Comparison of ENCODE assay signal across 18 cellular contexts in genomic region chr5:55672477-55672911, GRCh38. TPM values are rescaled to one million over a fixed set of nuclear protein-coding genes. Genes with fewer than 3 reads are reported as not detected.
A peak's percentile ranks its signal among the peaks of the same experiment; 100 is the strongest.
DNase-seq lines count a peak whose midpoint lies in the region; ATAC-seq and TF ChIP-seq lines count a peak whose summit lies in the region.
"Had no signal": no experiment of that assay in that cellular context is flagged by ENCODE, and none has a peak within 500 bp of the region (broad histone marks: within the 10 kb centered on the region; RNA-seq: fewer than 3 reads in every experiment).

No MANE protein-coding gene starts in this region.

- peaks cover 0 to 47% (median 18%) of the 10 kb centered on the region in 4 donors for H3K4me1 ChIP-seq in tibial artery
- H3K4me1 ChIP-seq: BE2C had no signal

- peaks cover 3% of the 10 kb centered on the region for H3K9me3 Mint-ChIP-seq in neural crest cell
- H3K9me3 Mint-ChIP-seq: naive thymus-derived CD8-positive, alpha-beta T cell; stimulated activated memory B cell treated with anti-CD40 and anti-IgM and Interleukin-4, amounts not matched to agents 10 μg/mL and 1 μg/mL and 100 μg/mL, for 72 hours; WTC11 had no signal

- intact Hi-C loops in tibial artery (cut with DNase I; ENCODE audit: low total_unique reads), result no loop called here

- peak overlapping the region; percentile 4 to 15 for H3K27ac ChIP-seq in tibial artery
- H3K27ac ChIP-seq: lower lobe of right lung had no signal

- peaks cover 35% of the 10 kb centered on the region for H3K4me1 Mint-ChIP-seq in neural crest cell
- H3K4me1 Mint-ChIP-seq: naive thymus-derived CD8-positive, alpha-beta T cell; WTC11 had no signal

- H3K4me3 ChIP-seq in epithelial cell of esophagus (ENCODE audit: low read length), result no peak overlapping the region
- H3K4me3 ChIP-seq in tibial artery, result no peak overlapping the region
- H3K4me3 ChIP-seq: lower lobe of right lung had no signal

- no peak for TF ChIP-seq CTCF in epithelial cell of esophagus (IDR thresholded peaks at IDR 0.05; ENCODE audit: insufficient read depth, low read depth, low read length, missing control alignments)
- TF ChIP-seq CTCF in neural crest cell (conservative IDR thresholded peaks at IDR 0.05), result no peak
- no peak for TF ChIP-seq CTCF in tibial artery (IDR thresholded peaks at IDR 0.05)

- peaks cover 0 to 8% (median 0%) of the 10 kb centered on the region in 3 donors for H3K36me3 ChIP-seq in tibial artery
- H3K36me3 ChIP-seq: BE2C had no signal

- peak overlapping the region; percentile 0 for H3K27ac Mint-ChIP-seq in neural crest cell (ENCODE audit: unreplicated experiment)
- H3K27ac Mint-ChIP-seq: activated CD8-positive, alpha-beta T cell treated with anti-CD3 and anti-CD28 coated beads, Interleukin-2, amount 10 ng/mL, durations not matched to agents 7 days and 5 days; activated naive CD8-positive, alpha-beta T cell; naive thymus-derived CD8-positive, alpha-beta T cell; stimulated activated memory B cell treated with anti-CD40 and anti-IgM and Interleukin-4, amounts not matched to agents 10 μg/mL and 1 μg/mL and 100 μg/mL, for 72 hours; WTC11 had no signal

- no peaks in the 10 kb centered on the region for H3K27me3 ChIP-seq in tibial artery
- H3K27me3 ChIP-seq: BE2C had no signal

- H3K9me3 ChIP-seq in tibial artery, result no peaks in the 10 kb centered on the region
- H3K9me3 ChIP-seq: BE2C, lower lobe of right lung had no signal

- peak; percentile 27 for DNase-seq in RPMI7951 (ENCODE audit: low read depth)
- peak; percentile 7 for DNase-seq in epithelial cell of esophagus (ENCODE audit: low read depth)
- DNase-seq in neural crest cell (ENCODE audit: low read depth, low spot score), result no peak
- DNase-seq in tibial artery, result no peak
- no peak for DNase-seq in NCI-H82 treated with DMSO at 0.1 percent for 48 hours (lab: John Stamatoyannopoulos, UW; ENCODE audit: unreplicated experiment)
- DNase-seq: activated CD8-positive, alpha-beta T cell treated with anti-CD3 and anti-CD28 coated beads, Interleukin-2, amount 10 ng/mL, durations not matched to agents 7 days and 5 days; activated T-cell treated with anti-CD3 and anti-CD28 coated beads, Interleukin-2, amount 50 U/mL, for 48 hours; BE2C; KBM-7; lower lobe of right lung; naive thymus-derived CD8-positive, alpha-beta T cell; NCI-H1048; NCI-H2029 treated with DMSO at 0.1 percent for 48 hours had no signal

- peak overlapping the region; percentile 3 for H3K4me3 Mint-ChIP-seq in neural crest cell
- H3K4me3 Mint-ChIP-seq: activated CD8-positive, alpha-beta T cell treated with anti-CD3 and anti-CD28 coated beads, Interleukin-2, amount 10 ng/mL, durations not matched to agents 7 days and 5 days; activated naive CD8-positive, alpha-beta T cell; naive thymus-derived CD8-positive, alpha-beta T cell; stimulated activated memory B cell treated with anti-CD40 and anti-IgM and Interleukin-4, amounts not matched to agents 10 μg/mL and 1 μg/mL and 100 μg/mL, for 72 hours; WTC11 had no signal

- H3K27me3 Mint-ChIP-seq in neural crest cell (ENCODE audit: low read depth), result no peaks in the 10 kb centered on the region
- H3K27me3 Mint-ChIP-seq: activated naive CD8-positive, alpha-beta T cell; naive thymus-derived CD8-positive, alpha-beta T cell; stimulated activated memory B cell treated with anti-CD40 and anti-IgM and Interleukin-4, amounts not matched to agents 10 μg/mL and 1 μg/mL and 100 μg/mL, for 72 hours had no signal

- peaks cover 2% of the 10 kb centered on the region for H3K36me3 Mint-ChIP-seq in neural crest cell (ENCODE audit: low read depth)

- ATAC-seq in GM19463 (IDR thresholded peaks at IDR 0.05; ENCODE audit: unreplicated experiment), result no peak
- no peak for ATAC-seq in HG02870 (IDR thresholded peaks at IDR 0.05; ENCODE audit: unreplicated experiment)
- ATAC-seq: activated CD8-positive, alpha-beta T cell treated with anti-CD3 and anti-CD28 coated beads, Interleukin-2, amount 10 ng/mL, durations not matched to agents 7 days and 5 days; lower lobe of right lung; naive thymus-derived CD8-positive, alpha-beta T cell; stimulated activated memory B cell treated with anti-CD40 and anti-IgM and Interleukin-4, amounts not matched to agents 10 μg/mL and 1 μg/mL and 100 μg/mL, for 72 hours; WTC11 had no signal

RNA-seq across cellular contexts. Expression of gene SLC38A9, which starts 39.6 kb away (rescaled TPM):
- total RNA-seq in RPMI7951 (2014; rRNA removed; shearing (Covaris generic)), result 11.5 and 24.2 TPM in 2 replicates
- 23.9 and 25.3 TPM in 2 replicates for total RNA-seq in neural crest cell

Comparison
In these comparisons a context has a peak if more than half of its experiments do, and no peak if none do; other contexts are left out.
1. DNase-seq: peak in RPMI7951 (single experiment) and epithelial cell of esophagus (single experiment); none in neural crest cell (single experiment), tibial artery (0 of 2) and NCI-H82 treated with DMSO at 0.1 percent for 48 hours (single experiment).